Comparison of ENCODE assay signal across 26 cellular contexts in genomic region chr5:178351950-178352349, GRCh38.
"Had no signal": no experiment of that assay in that cellular context is flagged by ENCODE, and none has a peak within 500 bp of the region (broad histone marks: within the 10 kb centered on the region; RNA-seq: fewer than 3 reads in every experiment).

No MANE protein-coding gene starts in this region.

- DNase-seq: colonic mucosa; effector CD8-positive, alpha-beta T cell; endodermal cell; foreskin fibroblast; gastrocnemius medialis; head of caudate nucleus; left cardiac atrium; left lung; mesenchymal stem cell; mucosa of descending colon; naive B cell; small intestine; stimulated activated CD4-positive, alpha-beta T cell treated with anti-CD3 and anti-CD28 coated beads, Interleukin-12 subunit alpha, Interleukin-12 subunit beta, amount 100 ng/mL, for 4 hours; stimulated activated CD4-positive, alpha-beta T cell treated with anti-CD3 and anti-CD28 coated beads, Interleukin-1b, Interleukin-23, amount 100 ng/mL, for 48 hours; stimulated activated CD4-positive, alpha-beta T cell treated with anti-CD3 and anti-CD28 coated beads, Interleukin-4, amount 100 ng/mL, for 1 hour; stimulated activated CD8-positive, alpha-beta memory T cell treated with anti-CD3 and anti-CD28 coated beads, Interleukin-4, amount 100 ng/mL, for 48 hours; stimulated activated naive CD4-positive, alpha-beta T cell; stimulated activated naive CD8-positive, alpha-beta T cell treated with anti-CD3 and anti-CD28 coated beads, Interleukin-15, amount 100 ng/mL, for 72 hours; transverse colon had no signal

- H3K4me1 ChIP-seq: colonic mucosa had no signal

- H3K36me3 ChIP-seq: colonic mucosa, gastrocnemius medialis, left lung, neutrophil, pancreas, right lobe of liver, suprapubic skin, transverse colon, vagina had no signal

- H3K9me3 ChIP-seq: colonic mucosa, gastrocnemius medialis, left lung, mucosa of descending colon, neutrophil, pancreas, right lobe of liver, suprapubic skin, transverse colon, vagina had no signal

- H3K27ac ChIP-seq: colonic mucosa, epithelial cell of prostate, gastrocnemius medialis, left lung, neutrophil, pancreas, right lobe of liver, suprapubic skin, transverse colon, vagina had no signal

- H3K4me3 ChIP-seq: colonic mucosa, gastrocnemius medialis, left lung, mucosa of descending colon, pancreas, right lobe of liver, suprapubic skin, transverse colon, vagina had no signal

- FAIRE-seq: pancreas, small intestine had no signal

- ATAC-seq: esophagus mucosa; gastrocnemius medialis; left cardiac atrium; left lung; mucosa of descending colon; pancreas; right lobe of liver; stimulated activated naive CD8-positive, alpha-beta T cell treated with anti-CD3 and anti-CD28 coated beads, Interleukin-15, amount 100 ng/mL, for 72 hours had no signal

- H3K27me3 ChIP-seq: colonic mucosa, neutrophil, pancreas, right lobe of liver, transverse colon, vagina had no signal
